ENCODE assay signal across 29 cellular contexts in genomic region chr12:74971201-74971600, GRCh38.
"Had no signal": no experiment of that assay in that cellular context is flagged by ENCODE, and none has a peak within 500 bp of the region (broad histone marks: within the 10 kb centered on the region; RNA-seq: fewer than 3 reads in every experiment).

No MANE protein-coding gene starts in this region.

- DNase-seq: activated effector memory CD4-positive, alpha-beta T cell treated with anti-CD3 and anti-CD28 coated beads, Interleukin-2, amount 50 U/mL, for 16 hours; activated effector memory CD4-positive, alpha-beta T cell treated with Interleukin-2 at 50 U/mL for 16 hours; activated gamma-delta T cell; activated gamma-delta T cell treated with Interleukin-2 at 50 U/mL for 16 hours; activated naive CD4-positive, alpha-beta T cell; activated naive CD4-positive, alpha-beta T cell treated with anti-CD3 and anti-CD28 coated beads for 36 hours; activated naive CD4-positive, alpha-beta T cell treated with anti-CD3 and anti-CD28 coated beads, Interleukin-2, amount 10 ng/mL, durations not matched to agents 7 days and 5 days; activated naive CD4-positive, alpha-beta T cell treated with anti-CD3 and anti-CD28 coated beads, Interleukin-2, amount 50 U/mL, for 16 hours; activated naive CD4-positive, alpha-beta T cell treated with Interleukin-2 at 50 U/mL for 16 hours; activated naive CD8-positive, alpha-beta T cell treated with anti-CD3 and anti-CD28 coated beads for 36 hours; activated naive CD8-positive, alpha-beta T cell treated with anti-CD3 and anti-CD28 coated beads, Interleukin-2, amount 10 ng/mL, durations not matched to agents 7 days and 5 days; activated naive CD8-positive, alpha-beta T cell treated with anti-CD3 and anti-CD28 coated beads, Interleukin-2, amount 50 U/mL, for 24 hours; activated T-cell treated with anti-CD3 and anti-CD28 coated beads, Interleukin-2, amount 50 U/mL, for 1 hour; activated T-cell treated with anti-CD3 and anti-CD28 coated beads, Interleukin-2, amount 50 U/mL, for 24 hours; activated T-cell treated with anti-CD3 and anti-CD28 coated beads, Interleukin-2, amount 50 U/mL, for 4 hours; activated T-cell treated with anti-CD3 and anti-CD28 coated beads, Interleukin-2, amount 50 U/mL, for 48 hours; activated T-cell treated with anti-CD3 and anti-CD28 coated beads, Interleukin-2, amount 50 U/mL, for 72 hours; adrenal gland; amygdala; anterior cingulate cortex; aorta; body of pancreas; brain microvascular endothelial cell; caudate nucleus; central memory CD4-positive, alpha-beta T cell; cerebellar nuclear complex had no signal

- H3K4me1 ChIP-seq: adrenal gland, ascending aorta, body of pancreas, breast epithelium had no signal

- H3K27ac ChIP-seq: adrenal gland, ascending aorta, body of pancreas, brain microvascular endothelial cell, breast epithelium, cardiac muscle cell had no signal

- H3K9me3 ChIP-seq: adrenal gland, ascending aorta, body of pancreas, breast epithelium had no signal

- H3K36me3 ChIP-seq: adrenal gland, ascending aorta, brain microvascular endothelial cell, breast epithelium, cardiac muscle cell had no signal

- H3K4me3 ChIP-seq: adrenal gland, ascending aorta, body of pancreas, breast epithelium, cardiac muscle cell had no signal

- H3K27me3 ChIP-seq: adrenal gland, ascending aorta, body of pancreas, brain microvascular endothelial cell, breast epithelium, cardiac muscle cell had no signal
